Comparison of ENCODE assay signal across 9 cellular contexts in the genomic region with DNA sequence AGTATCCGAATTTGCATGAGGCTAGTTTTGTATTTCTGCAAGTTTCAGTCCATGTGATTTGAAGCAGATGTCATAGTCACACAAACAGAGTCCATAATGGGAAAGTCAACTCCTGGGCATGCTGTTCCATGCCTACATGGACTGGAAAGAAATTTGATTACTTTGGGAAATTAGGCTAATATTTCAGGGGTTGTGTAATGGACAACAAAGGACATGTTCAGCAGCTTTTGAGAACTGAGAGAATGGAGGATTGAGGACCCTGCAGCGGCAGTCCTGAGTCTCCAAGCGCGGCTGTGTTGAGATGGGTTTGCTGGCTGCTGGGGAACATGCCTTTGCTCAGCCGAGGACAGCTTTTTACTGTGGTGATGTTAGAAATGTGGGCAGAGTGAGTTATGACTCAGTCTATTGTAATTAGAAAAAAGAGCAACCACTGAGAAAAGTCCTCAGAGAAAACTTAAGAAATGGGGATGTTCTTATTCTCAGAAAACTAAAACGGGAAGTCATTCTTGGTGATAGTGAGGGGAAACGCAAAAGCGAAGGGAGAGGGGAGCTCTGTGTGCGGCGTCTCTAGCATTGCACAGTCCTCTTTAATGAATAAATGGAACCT.
DNase-seq lines count a peak whose midpoint lies in the region; ATAC-seq and TF ChIP-seq lines count a peak whose summit lies in the region.
"Had no signal": no experiment of that assay in that cellular context is flagged by ENCODE, and none has a peak within 500 bp of the region (broad histone marks: within the 10 kb centered on the region; RNA-seq: fewer than 3 reads in every experiment).

No MANE protein-coding gene starts in this region.

- peak; percentile 74 for ATAC-seq in HG03039 (IDR thresholded peaks at IDR 0.05; ENCODE audit: unreplicated experiment)
- peak; percentile 95 to 97 for ATAC-seq in stimulated activated naive B cell treated with anti-CD40 and anti-IgM and Interleukin-4, amounts not matched to agents 10 μg/mL and 1 μg/mL and 100 μg/mL, for 72 hours (replicated peaks)

- no peak overlapping the region for H3K4me3 Mint-ChIP-seq in endodermal cell
- peak overlapping the region; percentile 68 to 75 for H3K4me3 Mint-ChIP-seq in stimulated activated naive B cell treated with anti-CD40 and anti-IgM and Interleukin-4, amounts not matched to agents 10 μg/mL and 1 μg/mL and 100 μg/mL, for 72 hours

- H3K9ac ChIP-seq in endodermal cell (ENCODE audit: extremely low read depth, low read length, poor library complexity, severe bottlenecking) = no peak overlapping the region

- H3K4me3 ChIP-seq in endodermal cell (ENCODE audit: low read length) = no peak overlapping the region
- H3K4me3 ChIP-seq in adrenal gland = no peak overlapping the region
- H3K4me3 ChIP-seq: cardiac muscle cell had no signal

- H3K9me3 Mint-ChIP-seq in endodermal cell = no peaks in the 10 kb centered on the region
- no peaks in the 10 kb centered on the region for H3K9me3 Mint-ChIP-seq in stimulated activated naive B cell treated with anti-CD40 and anti-IgM and Interleukin-4, amounts not matched to agents 10 μg/mL and 1 μg/mL and 100 μg/mL, for 72 hours

- H3K9me3 ChIP-seq in endodermal cell (ENCODE audit: control insufficient read depth, low read length) (no peaks in the 10 kb centered on the region), adrenal gland (replicated peaks in 1 of 3) (no peaks in the 10 kb centered on the region)

- no peaks in the 10 kb centered on the region for H3K4me1 Mint-ChIP-seq in endodermal cell
- peaks cover 32 to 79% of the 10 kb centered on the region in 2 donors for H3K4me1 Mint-ChIP-seq in stimulated activated naive B cell treated with anti-CD40 and anti-IgM and Interleukin-4, amounts not matched to agents 10 μg/mL and 1 μg/mL and 100 μg/mL, for 72 hours

- no peak for TF ChIP-seq CTCF in endodermal cell (conservative IDR thresholded peaks at IDR 0.05)
- no peak for TF ChIP-seq CTCF in adrenal gland (IDR thresholded peaks at IDR 0.05)

- intact Hi-C loops in adrenal gland (cut with DNase I) = no loop called here

- WGBS in endodermal cell (ENCODE audit: insufficient coverage in 1 of 2, insufficient read length in 1 of 2), 2 experiments = 90 to 94% methylated on average over 8 to 10 of the region's 10 CpGs
- WGBS in adrenal gland, 4 donors = 58 to 75% (median 66%) methylated on average over 10 of the region's 10 CpGs

- DNase-seq in stimulated activated naive CD4-positive, alpha-beta T cell treated with Interleukin-2 at 50 U/mL for 16 hours (lab: John Stamatoyannopoulos, UW) = peak; percentile 31
- DNase-seq in stimulated activated naive CD4-positive, alpha-beta T cell (lab: John Stamatoyannopoulos, UW) = no peak
- peak; percentile 78 for DNase-seq in SKM-1 (lab: John Stamatoyannopoulos, UW; ENCODE audit: unreplicated experiment)
- peak; percentile 10 for DNase-seq in endodermal cell
- peak; percentile 66 for DNase-seq in stimulated activated naive B cell treated with anti-CD40 and anti-IgM and Interleukin-4, amounts not matched to agents 10 μg/mL and 1 μg/mL and 100 μg/mL, for 72 hours
- DNase-seq in effector CD4-positive, alpha-beta T cell = no peak
- DNase-seq in adrenal gland = no peak

- H3K27ac Mint-ChIP-seq in endodermal cell = no peak overlapping the region
- peak overlapping the region; percentile 94 for H3K27ac Mint-ChIP-seq in stimulated activated naive B cell treated with anti-CD40 and anti-IgM and Interleukin-4, amounts not matched to agents 10 μg/mL and 1 μg/mL and 100 μg/mL, for 72 hours

- no peak for TF ChIP-seq POLR2A in adrenal gland (IDR thresholded peaks at IDR 0.05)

- H3K4me1 ChIP-seq in endodermal cell (ENCODE audit: control insufficient read depth, insufficient read depth, low read length) (no peaks in the 10 kb centered on the region), adrenal gland (replicated peaks in 1 of 2) (peaks cover 0 to 17% of the 10 kb centered on the region in 2 donors)

- no peaks in the 10 kb centered on the region for H3K27me3 Mint-ChIP-seq in endodermal cell (ENCODE audit: insufficient read depth)
- no peaks in the 10 kb centered on the region for H3K27me3 Mint-ChIP-seq in stimulated activated naive B cell treated with anti-CD40 and anti-IgM and Interleukin-4, amounts not matched to agents 10 μg/mL and 1 μg/mL and 100 μg/mL, for 72 hours

- no peaks in the 10 kb centered on the region for H3K36me3 ChIP-seq in endodermal cell (ENCODE audit: control insufficient read depth, insufficient read depth, low read length)
- no peaks in the 10 kb centered on the region for H3K36me3 ChIP-seq in adrenal gland (replicated peaks in 1 of 2)
- H3K36me3 ChIP-seq: cardiac muscle cell had no signal

- H3K36me3 Mint-ChIP-seq in endodermal cell (ENCODE audit: low read depth) = no peaks in the 10 kb centered on the region
- peaks cover 0 to 4% of the 10 kb centered on the region in 2 donors for H3K36me3 Mint-ChIP-seq in stimulated activated naive B cell treated with anti-CD40 and anti-IgM and Interleukin-4, amounts not matched to agents 10 μg/mL and 1 μg/mL and 100 μg/mL, for 72 hours

- H3K27ac ChIP-seq in endodermal cell (ENCODE audit: low read depth, low read length) (no peak overlapping the region), adrenal gland (peak overlapping the region in 2 of 5 donors; percentile 27 to 62)
- H3K27ac ChIP-seq: cardiac muscle cell had no signal

- H3K27me3 ChIP-seq in endodermal cell (ENCODE audit: control insufficient read depth, insufficient read depth, low read length, poor library complexity, severe bottlenecking) (no peaks in the 10 kb centered on the region), adrenal gland (no peaks in the 10 kb centered on the region)
- H3K27me3 ChIP-seq: cardiac muscle cell had no signal

Comparison
In these comparisons a context has a peak if more than half of its experiments do, and no peak if none do; other contexts are left out.
1. DNase-seq: peak in stimulated activated naive CD4-positive, alpha-beta T cell treated with Interleukin-2 at 50 U/mL for 16 hours (single experiment), SKM-1 (single experiment), endodermal cell (single experiment) and stimulated activated naive B cell treated with anti-CD40 and anti-IgM and Interleukin-4, amounts not matched to agents 10 μg/mL and 1 μg/mL and 100 μg/mL, for 72 hours (single experiment); none in stimulated activated naive CD4-positive, alpha-beta T cell (0 of 6), effector CD4-positive, alpha-beta T cell (single experiment) and adrenal gland (0 of 7).